2 cellular contexts compared by ENCODE assay signal in genomic region chr15:76967067-76967466, GRCh38.
TF ChIP-seq lines count a peak whose summit lies in the region.

No MANE protein-coding gene starts in this region.

TF ChIP-seq in GM23338, 12 proteins besides CTCF, POLR2A, EP300 and RAD21:
- TF ChIP-seq ZNF331 (CRISPR knock-in tag; IDR thresholded peaks at IDR 0.05; ENCODE audit: low read depth) (no peak), STAT1 (IDR thresholded peaks at IDR 0.05; ENCODE audit: unreplicated experiment) (no peak), ETS1 (IDR thresholded peaks at IDR 0.05) (no peak), POLR2AphosphoS5 (IDR thresholded peaks at IDR 0.05; ENCODE audit: low read depth) (no peak)
- TF ChIP-seq, protein P1, sequence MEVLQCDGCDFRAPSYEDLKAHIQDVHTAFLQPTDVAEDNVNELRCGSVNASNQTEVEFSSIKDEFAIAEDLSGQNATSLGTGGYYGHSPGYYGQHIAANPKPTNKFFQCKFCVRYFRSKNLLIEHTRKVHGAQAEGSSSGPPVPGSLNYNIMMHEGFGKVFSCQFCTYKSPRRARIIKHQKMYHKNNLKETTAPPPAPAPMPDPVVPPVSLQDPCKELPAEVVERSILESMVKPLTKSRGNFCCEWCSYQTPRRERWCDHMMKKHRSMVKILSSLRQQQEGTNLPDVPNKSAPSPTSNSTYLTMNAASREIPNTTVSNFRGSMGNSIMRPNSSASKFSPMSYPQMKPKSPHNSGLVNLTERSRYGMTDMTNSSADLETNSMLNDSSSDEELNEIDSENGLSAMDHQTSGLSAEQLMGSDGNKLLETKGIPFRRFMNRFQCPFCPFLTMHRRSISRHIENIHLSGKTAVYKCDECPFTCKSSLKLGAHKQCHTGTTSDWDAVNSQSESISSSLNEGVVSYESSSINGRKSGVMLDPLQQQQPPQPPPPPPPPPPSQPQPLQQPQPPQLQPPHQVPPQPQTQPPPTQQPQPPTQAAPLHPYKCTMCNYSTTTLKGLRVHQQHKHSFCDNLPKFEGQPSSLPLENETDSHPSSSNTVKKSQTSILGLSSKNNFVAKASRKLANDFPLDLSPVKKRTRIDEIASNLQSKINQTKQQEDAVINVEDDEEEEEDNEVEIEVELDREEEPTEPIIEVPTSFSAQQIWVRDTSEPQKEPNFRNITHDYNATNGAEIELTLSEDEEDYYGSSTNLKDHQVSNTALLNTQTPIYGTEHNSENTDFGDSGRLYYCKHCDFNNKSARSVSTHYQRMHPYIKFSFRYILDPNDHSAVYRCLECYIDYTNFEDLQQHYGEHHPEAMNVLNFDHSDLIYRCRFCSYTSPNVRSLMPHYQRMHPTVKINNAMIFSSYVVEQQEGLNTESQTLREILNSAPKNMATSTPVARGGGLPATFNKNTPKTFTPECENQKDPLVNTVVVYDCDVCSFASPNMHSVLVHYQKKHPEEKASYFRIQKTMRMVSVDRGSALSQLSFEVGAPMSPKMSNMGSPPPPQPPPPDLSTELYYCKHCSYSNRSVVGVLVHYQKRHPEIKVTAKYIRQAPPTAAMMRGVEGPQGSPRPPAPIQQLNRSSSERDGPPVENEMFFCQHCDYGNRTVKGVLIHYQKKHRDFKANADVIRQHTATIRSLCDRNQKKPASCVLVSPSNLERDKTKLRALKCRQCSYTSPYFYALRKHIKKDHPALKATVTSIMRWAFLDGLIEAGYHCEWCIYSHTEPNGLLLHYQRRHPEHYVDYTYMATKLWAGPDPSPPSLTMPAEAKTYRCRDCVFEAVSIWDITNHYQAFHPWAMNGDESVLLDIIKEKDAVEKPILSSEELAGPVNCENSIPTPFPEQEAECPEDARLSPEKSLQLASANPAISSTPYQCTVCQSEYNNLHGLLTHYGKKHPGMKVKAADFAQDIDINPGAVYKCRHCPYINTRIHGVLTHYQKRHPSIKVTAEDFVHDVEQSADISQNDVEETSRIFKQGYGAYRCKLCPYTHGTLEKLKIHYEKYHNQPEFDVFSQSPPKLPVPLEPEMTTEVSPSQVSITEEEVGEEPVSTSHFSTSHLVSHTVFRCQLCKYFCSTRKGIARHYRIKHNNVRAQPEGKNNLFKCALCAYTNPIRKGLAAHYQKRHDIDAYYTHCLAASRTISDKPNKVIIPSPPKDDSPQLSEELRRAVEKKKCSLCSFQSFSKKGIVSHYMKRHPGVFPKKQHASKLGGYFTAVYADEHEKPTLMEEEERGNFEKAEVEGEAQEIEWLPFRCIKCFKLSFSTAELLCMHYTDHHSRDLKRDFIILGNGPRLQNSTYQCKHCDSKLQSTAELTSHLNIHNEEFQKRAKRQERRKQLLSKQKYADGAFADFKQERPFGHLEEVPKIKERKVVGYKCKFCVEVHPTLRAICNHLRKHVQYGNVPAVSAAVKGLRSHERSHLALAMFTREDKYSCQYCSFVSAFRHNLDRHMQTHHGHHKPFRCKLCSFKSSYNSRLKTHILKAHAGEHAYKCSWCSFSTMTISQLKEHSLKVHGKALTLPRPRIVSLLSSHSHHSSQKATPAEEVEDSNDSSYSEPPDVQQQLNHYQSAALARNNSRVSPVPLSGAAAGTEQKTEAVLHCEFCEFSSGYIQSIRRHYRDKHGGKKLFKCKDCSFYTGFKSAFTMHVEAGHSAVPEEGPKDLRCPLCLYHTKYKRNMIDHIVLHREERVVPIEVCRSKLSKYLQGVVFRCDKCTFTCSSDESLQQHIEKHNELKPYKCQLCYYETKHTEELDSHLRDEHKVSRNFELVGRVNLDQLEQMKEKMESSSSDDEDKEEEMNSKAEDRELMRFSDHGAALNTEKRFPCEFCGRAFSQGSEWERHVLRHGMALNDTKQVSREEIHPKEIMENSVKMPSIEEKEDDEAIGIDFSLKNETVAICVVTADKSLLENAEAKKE (CRISPR knock-in tag; IDR thresholded peaks at IDR 0.05) = no peak

TF ChIP-seq in H1, 55 proteins besides CTCF, POLR2A, EP300 and RAD21:
- TF ChIP-seq SP4 (IDR thresholded peaks at IDR 0.05; ENCODE audit: low read length) (no peak), GABPA (IDR thresholded peaks at IDR 0.05; ENCODE audit: borderline replicate concordance, insufficient read depth, low read length) (no peak), EGR1 (IDR thresholded peaks at IDR 0.05; ENCODE audit: borderline replicate concordance, low read depth, low read length) (no peak), SIN3A (conservative IDR thresholded peaks at IDR 0.05 in 1 of 2, IDR thresholded peaks at IDR 0.05 in 1 of 2; ENCODE audit: low read depth in 1 of 2, low read length in 2 of 2) (no peak), PHF8 (conservative IDR thresholded peaks at IDR 0.05; ENCODE audit: low read depth, low read length) (no peak), TAF7 (optimal IDR thresholded peaks at IDR 0.05; ENCODE audit: borderline replicate concordance, low read depth, low read length) (no peak), CBX5 (IDR thresholded peaks at IDR 0.05; ENCODE audit: low read depth, low read length) (no peak), E2F6 (IDR thresholded peaks at IDR 0.05) (no peak), CTBP2 (IDR thresholded peaks at IDR 0.05; ENCODE audit: borderline replicate concordance, insufficient read depth, insufficient read length, low read length) (no peak), CHD7 (IDR thresholded peaks at IDR 0.05; ENCODE audit: insufficient replicate concordance, low read length) (no peak), RXRA (IDR thresholded peaks at IDR 0.05; ENCODE audit: insufficient read depth, low read depth, low read length) (no peak), KDM1A (IDR thresholded peaks at IDR 0.05; ENCODE audit: borderline replicate concordance, low read length) (no peak), TBP (IDR thresholded peaks at IDR 0.05; ENCODE audit: low read depth, low read length) (no peak), MAFK (IDR thresholded peaks at IDR 0.05; ENCODE audit: low read depth, low read length) (no peak), POU5F1 (IDR thresholded peaks at IDR 0.05; ENCODE audit: low read depth, low read length) (no peak)
